ENCODE assay signal across 18 cellular contexts in genomic region chr2:24720310-24720709, GRCh38.
DNase-seq lines count a peak whose midpoint lies in the region; ATAC-seq, FAIRE-seq and TF ChIP-seq lines count a peak whose summit lies in the region.
"Had no signal": no experiment of that assay in that cellular context is flagged by ENCODE, and none has a peak within 500 bp of the region (broad histone marks: within the 10 kb centered on the region; RNA-seq: fewer than 3 reads in every experiment).

No MANE protein-coding gene starts in this region.

- no peak for TF ChIP-seq POLR2A in H54 (IDR thresholded peaks at IDR 0.05; ENCODE audit: low read depth, low read length)

- H3K9ac ChIP-seq in subcutaneous abdominal adipose tissue (ENCODE audit: low read length in 5 of 5): no peak overlapping the region
- H3K9ac ChIP-seq: GM23248, KMS-11 had no signal

- no peak for TF ChIP-seq CTCF in HEK293 (tag by site-specific recombination; IDR thresholded peaks at IDR 0.05)
- TF ChIP-seq CTCF in type B pancreatic cell (conservative IDR thresholded peaks at IDR 0.05): no peak

- H3K4me1 ChIP-seq in HEK293 (ENCODE audit: control insufficient read depth, insufficient read depth, low read length) (no peaks in the 10 kb centered on the region; the same call in 1 of the 2 replicates), subcutaneous abdominal adipose tissue (ENCODE audit: control insufficient read depth in 5 of 5, insufficient read depth in 5 of 5, low read length in 5 of 5) (peaks cover 3 to 22% (median 14%) of the 10 kb centered on the region in 5 donors)
- H3K4me1 ChIP-seq: breast epithelium had no signal

- H3K27me3 ChIP-seq in subcutaneous abdominal adipose tissue (ENCODE audit: control insufficient read depth in 5 of 5, insufficient read depth in 4 of 5, low read length in 5 of 5): no peaks in the 10 kb centered on the region
- H3K27me3 ChIP-seq: breast epithelium, stomach had no signal

- H3K9me3 ChIP-seq in HEK293 (ENCODE audit: control insufficient read depth, insufficient read depth, low read depth, low read length) (no peaks in the 10 kb centered on the region), subcutaneous abdominal adipose tissue (ENCODE audit: control insufficient read depth in 5 of 5, low read length in 5 of 5) (no peaks in the 10 kb centered on the region)
- H3K9me3 ChIP-seq: breast epithelium, stomach had no signal

- ATAC-seq in HG03439 (IDR thresholded peaks at IDR 0.05; ENCODE audit: unreplicated experiment): peak; percentile 67

- H3K27ac Mint-ChIP-seq in activated naive CD4-positive, alpha-beta T cell treated with anti-CD3 and anti-CD28 coated beads, Interleukin-2, amount 50 U/mL, for 24 hours: peak overlapping the region; percentile 1
- H3K27ac Mint-ChIP-seq in type B pancreatic cell: no peak overlapping the region

- POLR2A ChIA-PET in HEK293 (lab: Yijun Ruan, JAX): no interaction called here

- H3K36me3 ChIP-seq in HEK293 (ENCODE audit: control insufficient read depth in 2 of 2, insufficient read depth in 1 of 2, low read length in 2 of 2): peaks cover 0 to 5% of the 10 kb centered on the region in 2 experiments; a peak in 2 of 3 replicates
- peaks cover 0 to 14% (median 3%) of the 10 kb centered on the region in 5 donors for H3K36me3 ChIP-seq in subcutaneous abdominal adipose tissue (ENCODE audit: control insufficient read depth in 5 of 5, insufficient read depth in 5 of 5, low read length in 5 of 5)
- H3K36me3 ChIP-seq: breast epithelium, WERI-Rb-1 had no signal

- H3K36me3 Mint-ChIP-seq in activated naive CD4-positive, alpha-beta T cell treated with anti-CD3 and anti-CD28 coated beads, Interleukin-2, amount 50 U/mL, for 24 hours: peaks cover 17% of the 10 kb centered on the region
- peaks cover 11% of the 10 kb centered on the region for H3K36me3 Mint-ChIP-seq in type B pancreatic cell

- H3K4me1 Mint-ChIP-seq in activated naive CD4-positive, alpha-beta T cell treated with anti-CD3 and anti-CD28 coated beads, Interleukin-2, amount 50 U/mL, for 24 hours: no peaks in the 10 kb centered on the region
- no peaks in the 10 kb centered on the region for H3K4me1 Mint-ChIP-seq in type B pancreatic cell (ENCODE audit: unreplicated experiment)

- FAIRE-seq in H54 (lab: Jason Lieb, UNC): no peak
- FAIRE-seq: keratinocyte, RCC 7860 had no signal

- no peaks in the 10 kb centered on the region for H3K27me3 Mint-ChIP-seq in activated naive CD4-positive, alpha-beta T cell treated with anti-CD3 and anti-CD28 coated beads, Interleukin-2, amount 50 U/mL, for 24 hours
- no peaks in the 10 kb centered on the region for H3K27me3 Mint-ChIP-seq in type B pancreatic cell

- peaks cover 5% of the 10 kb centered on the region for H3K9me3 Mint-ChIP-seq in activated naive CD4-positive, alpha-beta T cell treated with anti-CD3 and anti-CD28 coated beads, Interleukin-2, amount 50 U/mL, for 24 hours
- no peaks in the 10 kb centered on the region for H3K9me3 Mint-ChIP-seq in type B pancreatic cell

- H3K27ac ChIP-seq in HEK293 (ENCODE audit: extremely low read depth, low read depth, low read length) (no peak overlapping the region), subcutaneous abdominal adipose tissue (ENCODE audit: low read depth, low read length) (peak overlapping the region; percentile 93)
- H3K27ac ChIP-seq: GM23248, KMS-11, WERI-Rb-1 had no signal

- no peak for DNase-seq in activated naive CD4-positive, alpha-beta T cell treated with Interleukin-2 at 50 U/mL for 16 hours
- DNase-seq in type B pancreatic cell (ENCODE audit: extremely low spot score, unreplicated experiment) (no peak), NCI-H2081 (lab: John Stamatoyannopoulos, UW) (no peak), H54 (ENCODE audit: insufficient read length, low spot score) (no peak)
- DNase-seq: activated T-cell treated with anti-CD3 and anti-CD28 coated beads, Interleukin-2, amount 50 U/mL, for 1 hour; DMS79 treated with DMSO at 0.1 percent for 48 hours; erythroblast; GM23248; stomach; WERI-Rb-1 had no signal

- no peak overlapping the region for H3K4me3 ChIP-seq in HEK293 (ENCODE audit: low read depth, low read length)
- no peak overlapping the region for H3K4me3 ChIP-seq in subcutaneous abdominal adipose tissue (ENCODE audit: low read depth in 1 of 5, low read length in 5 of 5)
- H3K4me3 ChIP-seq: breast epithelium, GM23248, stomach had no signal

- CTCF ChIA-PET in HEK293 (lab: Yijun Ruan, JAX): no interaction called here

- H3K4me3 Mint-ChIP-seq in activated naive CD4-positive, alpha-beta T cell treated with anti-CD3 and anti-CD28 coated beads, Interleukin-2, amount 50 U/mL, for 24 hours: no peak overlapping the region
- no peak overlapping the region for H3K4me3 Mint-ChIP-seq in type B pancreatic cell

TF ChIP-seq in HEK293, 187 proteins besides CTCF, POLR2A, EP300 and RAD21:
- no peak for TF ChIP-seq ZNF623 (tag by site-specific recombination; IDR thresholded peaks at IDR 0.05)
- no peak for TF ChIP-seq ZBTB17 (tag by site-specific recombination; IDR thresholded peaks at IDR 0.05)
- no peak for TF ChIP-seq ZNF639 (tag by site-specific recombination; IDR thresholded peaks at IDR 0.05)
- peak; percentile 85 for TF ChIP-seq PRDM10 (tag by site-specific recombination; IDR thresholded peaks at IDR 0.05)
- TF ChIP-seq MEIS1 (CRISPR knock-in tag; IDR thresholded peaks at IDR 0.05; ENCODE audit: borderline replicate concordance): no peak
TF ChIP-seq in HEK293: peak in this region for 1.
